8 cellular contexts compared by ENCODE assay signal in genomic region chr6:139290787-139291294, GRCh38. TPM values are rescaled to one million over a fixed set of nuclear protein-coding genes. Genes with fewer than 3 reads are reported as not detected.
DNase-seq lines count a peak whose midpoint lies in the region; ATAC-seq and TF ChIP-seq lines count a peak whose summit lies in the region.

No MANE protein-coding gene starts in this region.

- H3K9me3 ChIP-seq in colonic mucosa (no peaks in the 10 kb centered on the region), PC-3 (ENCODE audit: low read length) (no peaks in the 10 kb centered on the region)

- no peak for TF ChIP-seq CTCF in NB4 (IDR thresholded peaks at IDR 0.05; ENCODE audit: low read depth, low read length)
- TF ChIP-seq CTCF in colonic mucosa (IDR thresholded peaks at IDR 0.05): no peak
- no peak for TF ChIP-seq CTCF in PC-3 (conservative IDR thresholded peaks at IDR 0.05; ENCODE audit: low read depth, low read length)

- no peaks in the 10 kb centered on the region for H3K9me3 Mint-ChIP-seq in activated CD4-positive, alpha-beta T cell treated with anti-CD3 and anti-CD28 coated beads for 36 hours (ENCODE audit: low read depth)
- H3K9me3 Mint-ChIP-seq in naive B cell: peaks cover 0 to 3% (median 0%) of the 10 kb centered on the region in 7 donors

- no peaks in the 10 kb centered on the region for H3K79me2 ChIP-seq in PC-3 (ENCODE audit: low read length)

- H2AFZ ChIP-seq in PC-3 (ENCODE audit: low read length): no peak overlapping the region

- DNase-seq in activated CD4-positive, alpha-beta T cell treated with anti-CD3 and anti-CD28 coated beads for 36 hours: peak; percentile 22
- DNase-seq in activated CD4-positive, alpha-beta T cell treated with anti-CD3 and anti-CD28 coated beads, Interleukin-2, amount 50 U/mL, for 48 hours: no peak
- DNase-seq in NB4 (ENCODE audit: low read depth): peak; percentile 86
- no peak for DNase-seq in colonic mucosa
- DNase-seq in naive B cell: peak; percentile 76
- DNase-seq in effector CD4-positive, alpha-beta T cell: no peak
- no peak for DNase-seq in PC-3

- H3K4me1 ChIP-seq in colonic mucosa (no peaks in the 10 kb centered on the region), PC-3 (ENCODE audit: insufficient read depth, low read length) (no peaks in the 10 kb centered on the region)

- H3K27ac ChIP-seq in colonic mucosa: peak overlapping the region; percentile 78
- no peak overlapping the region for H3K27ac ChIP-seq in PC-3 (ENCODE audit: low read length)

- H3K36me3 ChIP-seq in colonic mucosa: no peaks in the 10 kb centered on the region
- no peaks in the 10 kb centered on the region for H3K36me3 ChIP-seq in PC-3 (ENCODE audit: low read depth, low read length)

- H3K9me2 ChIP-seq in PC-3 (replicated peaks; ENCODE audit: low read length): no peaks in the 10 kb centered on the region

- POLR2A ChIA-PET in activated CD4-positive, alpha-beta T cell treated with anti-CD3 and anti-CD28 coated beads for 36 hours (lab: Charles Lee): interaction anchor here (0.6 to 2.5 kb wide), 5 partner anchors 28 to 165 kb away, joined by 3 to 20 read pairs (median 4); no protein-coding TSS in a partner anchor
- POLR2A ChIA-PET in PC-3 (lab: Charles Lee; ENCODE audit: unreplicated experiment): no interaction called here

- peak overlapping the region; percentile 53 for H3K4me3 ChIP-seq in NB4 (ENCODE audit: low read depth, low read length)
- no peak overlapping the region for H3K4me3 ChIP-seq in colonic mucosa
- no peak overlapping the region for H3K4me3 ChIP-seq in PC-3 (ENCODE audit: low read length)

- H4K20me1 ChIP-seq in PC-3 (ENCODE audit: low read length): no peaks in the 10 kb centered on the region

- H3K4me1 Mint-ChIP-seq in activated CD4-positive, alpha-beta T cell treated with anti-CD3 and anti-CD28 coated beads for 36 hours: peaks cover 57% of the 10 kb centered on the region
- H3K4me1 Mint-ChIP-seq in naive B cell: peaks cover 39 to 65% (median 42%) of the 10 kb centered on the region in 3 donors

- no peak overlapping the region for H3K4me2 ChIP-seq in PC-3 (ENCODE audit: low read length)

- no TSS peak for BruUV-seq in PC-3 (replicated peaks; lab: Mats Ljungman, UMichigan)

- H3K27ac Mint-ChIP-seq in activated CD4-positive, alpha-beta T cell treated with anti-CD3 and anti-CD28 coated beads for 36 hours: peak overlapping the region; percentile 96
- peak overlapping the region; percentile 90 to 99 (median 97) for H3K27ac Mint-ChIP-seq in naive B cell

- H3F3A ChIP-seq in PC-3 (ENCODE audit: low read length, unreplicated experiment): no peaks in the 10 kb centered on the region

- CTCF ChIA-PET in activated CD4-positive, alpha-beta T cell treated with anti-CD3 and anti-CD28 coated beads for 36 hours (lab: Charles Lee): interaction anchor here (0.7 to 3.8 kb wide), 12 partner anchors 8 to 138 kb away, joined by 3 to 15 read pairs (median 6); partner anchors contain the start of gene CITED2
- CTCF ChIA-PET in PC-3 (lab: Charles Lee): no interaction called here

- no peaks in the 10 kb centered on the region for H3K36me3 Mint-ChIP-seq in activated CD4-positive, alpha-beta T cell treated with anti-CD3 and anti-CD28 coated beads for 36 hours (ENCODE audit: low read depth)
- H3K36me3 Mint-ChIP-seq in naive B cell: peaks cover 5 to 17% of the 10 kb centered on the region in 2 donors

- no peak for TF ChIP-seq POLR2A in NB4 (IDR thresholded peaks at IDR 0.05; ENCODE audit: extremely low read depth, insufficient read length)

- peak overlapping the region in 1 of 2 donors; percentile 30 for H3K9ac ChIP-seq in colonic mucosa (ENCODE audit: low read depth in 2 of 2, low read length in 2 of 2)
- no peak overlapping the region for H3K9ac ChIP-seq in PC-3 (ENCODE audit: low read length)

- intact Hi-C loops in activated CD4-positive, alpha-beta T cell treated with anti-CD3 and anti-CD28 coated beads for 36 hours (cut with DNase I, micrococcal nuclease): loop anchor here (1.0 to 5.0 kb wide), 10 partner anchors 9 to 474 kb away; partner anchors contain the start of gene ABRACL (in 1 of the 2)
- intact Hi-C loops in colonic mucosa (cut with DNase I): no loop called here
- intact Hi-C loops in PC-3 (cut with micrococcal nuclease): no loop called here

- peak overlapping the region; percentile 64 for H3K4me3 Mint-ChIP-seq in activated CD4-positive, alpha-beta T cell treated with anti-CD3 and anti-CD28 coated beads for 36 hours
- H3K4me3 Mint-ChIP-seq in naive B cell: peak overlapping the region; percentile 77 to 89 (median 82)

- peak; percentile 10 for ATAC-seq in activated CD4-positive, alpha-beta T cell treated with anti-CD3 and anti-CD28 coated beads for 36 hours
- ATAC-seq in HG02588 (IDR thresholded peaks at IDR 0.05; ENCODE audit: unreplicated experiment) (peak; percentile 77), naive B cell (ENCODE audit: low read depth in 2 of 2) (peak; percentile 97 to 98), PC-3 (no peak)

- H3K27me3 Mint-ChIP-seq in activated CD4-positive, alpha-beta T cell treated with anti-CD3 and anti-CD28 coated beads for 36 hours: no peaks in the 10 kb centered on the region
- no peaks in the 10 kb centered on the region for H3K27me3 Mint-ChIP-seq in naive B cell

- H3K27me3 ChIP-seq in colonic mucosa (no peaks in the 10 kb centered on the region), PC-3 (ENCODE audit: low read length) (no peaks in the 10 kb centered on the region)

RNA-seq across cellular contexts. Expression of gene TXLNB, which starts 1.0 kb away (rescaled TPM):
- under 1 TPM; 0.26 to 0.27 TPM for total RNA-seq in activated CD4-positive, alpha-beta T cell treated with anti-CD3 and anti-CD28 coated beads for 36 hours
- under 1 TPM; 0.22 to 0.29 TPM for total RNA-seq in colonic mucosa
- 1 to 10 TPM in 2 of 6 donors, under 1 TPM in 4; 0.35 to 2.1 (median 0.74) TPM for polyA plus RNA-seq in naive B cell (ENCODE audit: low read depth in 6 of 6)
- 0.22 TPM in 1 of 2 replicates, not detected in the other for total RNA-seq in PC-3 (2014; rRNA removed)

Comparison
In these comparisons a context has a peak if more than half of its experiments do, and no peak if none do; other contexts are left out.
1. DNase-seq: peak in activated CD4-positive, alpha-beta T cell treated with anti-CD3 and anti-CD28 coated beads for 36 hours (single experiment), NB4 (single experiment) and naive B cell (single experiment); none in activated CD4-positive, alpha-beta T cell treated with anti-CD3 and anti-CD28 coated beads, Interleukin-2, amount 50 U/mL, for 48 hours (0 of 2), colonic mucosa (single experiment), effector CD4-positive, alpha-beta T cell (single experiment) and PC-3 (single experiment).
2. intact Hi-C loops: an anchor here in activated CD4-positive, alpha-beta T cell treated with anti-CD3 and anti-CD28 coated beads for 36 hours (1.0 to 5.0 kb wide); none called in colonic mucosa and PC-3.